Comparison of ENCODE assay signal across 8 cellular contexts in genomic region chr6:44431118-44431725, GRCh38. TPM values are rescaled to one million over a fixed set of nuclear protein-coding genes. Genes with fewer than 3 reads are reported as not detected.
DNase-seq lines count a peak whose midpoint lies in the region; ATAC-seq, FAIRE-seq and TF ChIP-seq lines count a peak whose summit lies in the region.

No MANE protein-coding gene starts in this region.

- H3K9me3 Mint-ChIP-seq in stimulated activated effector memory CD8-positive, alpha-beta T cell treated with anti-CD3 and anti-CD28 coated beads, Interleukin-12 subunit alpha, Interleukin-12 subunit beta, amount 100 ng/mL, for 72 hours, result no peaks in the 10 kb centered on the region

- no peak overlapping the region for H3K27ac ChIP-seq in SJSA1
- H3K27ac ChIP-seq in kidney (ENCODE audit: low read depth in 2 of 2, low read length in 2 of 2), result no peak overlapping the region

- H3K36me3 Mint-ChIP-seq in stimulated activated effector memory CD8-positive, alpha-beta T cell treated with anti-CD3 and anti-CD28 coated beads, Interleukin-12 subunit alpha, Interleukin-12 subunit beta, amount 100 ng/mL, for 72 hours, result peaks cover 96% of the 10 kb centered on the region

- H3K27ac Mint-ChIP-seq in stimulated activated effector memory CD8-positive, alpha-beta T cell treated with anti-CD3 and anti-CD28 coated beads, Interleukin-12 subunit alpha, Interleukin-12 subunit beta, amount 100 ng/mL, for 72 hours, result no peak overlapping the region

- TF ChIP-seq CTCF in kidney (IDR thresholded peaks at IDR 0.05; ENCODE audit: borderline replicate concordance, extremely low read depth, insufficient read depth), result peak; percentile 65

- H3K9me3 ChIP-seq in SJSA1 (replicated peaks) (no peaks in the 10 kb centered on the region), kidney (ENCODE audit: control insufficient read depth in 1 of 2, low read length in 2 of 2) (no peaks in the 10 kb centered on the region)

- no peak for DNase-seq in Right ventricle myocardium inferior (ENCODE audit: missing footprints)
- no peak for DNase-seq in cardiac septum (ENCODE audit: low spot score)
- DNase-seq in Jurkat, Clone E6-1 (ENCODE audit: low read depth, low spot score), result peak; percentile 55
- peak; percentile 57 to 60 for DNase-seq in SJSA1 (ENCODE audit: low read depth in 1 of 2, low spot score in 2 of 2)
- peak; percentile 15 to 71 for DNase-seq in T47D (ENCODE audit: low read depth in 1 of 2, low spot score in 1 of 2)
- no peak for DNase-seq in kidney
- DNase-seq in stimulated activated effector memory CD8-positive, alpha-beta T cell treated with anti-CD3 and anti-CD28 coated beads, Interleukin-12 subunit alpha, Interleukin-12 subunit beta, amount 100 ng/mL, for 72 hours (ENCODE audit: low spot score in 2 of 2), result peak in 1 of 2 donors; percentile 18

- H3K4me1 Mint-ChIP-seq in stimulated activated effector memory CD8-positive, alpha-beta T cell treated with anti-CD3 and anti-CD28 coated beads, Interleukin-12 subunit alpha, Interleukin-12 subunit beta, amount 100 ng/mL, for 72 hours, result peaks cover 9% of the 10 kb centered on the region

- no peaks in the 10 kb centered on the region for H3K27me3 ChIP-seq in SJSA1 (replicated peaks)

- H3K36me3 ChIP-seq in SJSA1, result peaks cover 56% of the 10 kb centered on the region
- peaks cover 8 to 9% of the 10 kb centered on the region in 2 donors for H3K36me3 ChIP-seq in kidney (ENCODE audit: control insufficient read depth in 1 of 2, insufficient read depth in 2 of 2, low read length in 2 of 2)

- H3K4me1 ChIP-seq in SJSA1 (replicated peaks) (peaks cover 27% of the 10 kb centered on the region), kidney (ENCODE audit: control insufficient read depth in 1 of 2, insufficient read depth in 1 of 2, low read depth in 1 of 2, low read length in 2 of 2) (no peaks in the 10 kb centered on the region)

- peak; percentile 60 for FAIRE-seq in kidney (lab: Jason Lieb, UNC)

- ATAC-seq in Right ventricle myocardium inferior (peak; percentile 56), HG02884 (IDR thresholded peaks at IDR 0.05; ENCODE audit: unreplicated experiment) (no peak)
- ATAC-seq in stimulated activated effector memory CD8-positive, alpha-beta T cell treated with anti-CD3 and anti-CD28 coated beads, Interleukin-12 subunit alpha, Interleukin-12 subunit beta, amount 100 ng/mL, for 72 hours, result peak; percentile 70

- H3K4me3 ChIP-seq in Jurkat, Clone E6-1 (ENCODE audit: low read length), result no peak overlapping the region
- H3K4me3 ChIP-seq in SJSA1, result no peak overlapping the region
- H3K4me3 ChIP-seq in kidney (ENCODE audit: low read length in 2 of 2), result no peak overlapping the region

- in situ Hi-C loops in T47D (cut with HindIII; ENCODE audit: low pct_unique_long_range_greater_than_20kb, low sequenced_read_pairs), result no loop called here

- H3K9ac ChIP-seq in kidney (ENCODE audit: low read length in 2 of 2), result no peak overlapping the region

- no peak overlapping the region for H3K4me3 Mint-ChIP-seq in stimulated activated effector memory CD8-positive, alpha-beta T cell treated with anti-CD3 and anti-CD28 coated beads, Interleukin-12 subunit alpha, Interleukin-12 subunit beta, amount 100 ng/mL, for 72 hours

- intact Hi-C loops in Right ventricle myocardium inferior (cut with DNase I) (no loop called here), cardiac septum (cut with DNase I) (loop anchor here (2.0 kb wide), 1 partner anchor 26 kb away; no protein-coding TSS in a partner anchor), kidney (cut with DNase I) (no loop called here)

RNA-seq across cellular contexts. Expression of gene CDC5L, which starts 43.7 kb away (rescaled TPM):
- total RNA-seq in Right ventricle myocardium inferior (18.6 TPM), cardiac septum (20.7 TPM), kidney (17.6 TPM)
- 22.1 TPM for polyA plus RNA-seq in Jurkat, Clone E6-1 (2012; ENCODE audit: insufficient read depth, insufficient read length)
- 38.0 and 41.2 TPM in 2 replicates for total RNA-seq in SJSA1 (2014; rRNA removed; shearing (Covaris generic))
- polyA plus RNA-seq in kidney (ENCODE audit: insufficient read depth, low read depth, low replicate concordance), result 7.6 TPM

Comparison
In these comparisons a context has a peak if more than half of its experiments do, and no peak if none do; other contexts are left out.
1. DNase-seq: peak in Jurkat, Clone E6-1 (single experiment), SJSA1 (2 of 2) and T47D (2 of 2); none in Right ventricle myocardium inferior (single experiment), cardiac septum (single experiment) and kidney (single experiment).